ENCODE assay signal across 8 cellular contexts in the genomic region with DNA sequence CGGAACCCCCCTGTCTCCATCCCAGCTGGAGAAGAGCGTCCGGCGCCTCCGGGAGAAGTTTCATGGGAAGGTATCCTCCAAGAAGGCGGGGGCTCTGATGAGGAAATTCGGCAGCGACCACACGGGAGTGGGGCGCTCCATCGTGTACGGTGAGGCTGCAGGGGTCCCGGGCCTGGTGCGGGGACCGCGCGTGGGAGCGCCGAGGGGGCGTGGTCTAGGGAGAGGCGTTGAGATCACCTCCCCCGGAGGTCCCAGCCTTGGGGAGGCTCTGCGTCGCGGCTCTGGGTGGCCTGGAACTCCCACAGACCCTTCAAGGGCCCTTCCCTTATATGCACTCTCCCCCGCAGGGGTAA. TPM values are rescaled to one million over a fixed set of nuclear protein-coding genes. Genes with fewer than 3 reads are reported as not detected.
DNase-seq lines count a peak whose midpoint lies in the region; ATAC-seq and TF ChIP-seq lines count a peak whose summit lies in the region.

No MANE protein-coding gene starts in this region.

- H3K27me3 Mint-ChIP-seq in CD14-positive monocyte (ENCODE audit: low read depth in 3 of 3) (peaks cover 5 to 8% (median 7%) of the 10 kb centered on the region in 3 donors), T-helper 17 cell (no peaks in the 10 kb centered on the region), natural killer cell (ENCODE audit: low read depth in 2 of 2) (no peaks in the 10 kb centered on the region)

- H3K4me1 ChIP-seq in ectodermal cell (ENCODE audit: control insufficient read depth, insufficient read depth, low read length) (peaks cover 4% of the 10 kb centered on the region), aorta (ENCODE audit: control insufficient read depth in 1 of 2, insufficient read depth in 2 of 2, low read length in 2 of 2) (no peaks in the 10 kb centered on the region)

- H3K9me3 Mint-ChIP-seq in CD14-positive monocyte (peaks cover 0 to 1% (median 0%) of the 10 kb centered on the region in 7 donors), natural killer cell (no peaks in the 10 kb centered on the region)

- peak overlapping the region; percentile 59 for H3K4me3 ChIP-seq in ectodermal cell (ENCODE audit: insufficient read depth, low read depth, low read length)
- H3K4me3 ChIP-seq in aorta (ENCODE audit: low read length in 2 of 2), result peak overlapping the region; percentile 88 to 91

- peaks cover 7% of the 10 kb centered on the region for H3K4me1 Mint-ChIP-seq in CD14-positive monocyte
- peaks cover 16% of the 10 kb centered on the region for H3K4me1 Mint-ChIP-seq in T-helper 17 cell
- peaks cover 17 to 24% of the 10 kb centered on the region in 2 donors for H3K4me1 Mint-ChIP-seq in natural killer cell

- TF ChIP-seq CTCF in CD14-positive monocyte (IDR thresholded peaks at IDR 0.05) (no peak), natural killer cell (IDR thresholded peaks at IDR 0.05) (no peak)

- peak overlapping the region; percentile 85 to 86 for H3K4me3 Mint-ChIP-seq in CD14-positive monocyte
- H3K4me3 Mint-ChIP-seq in T-helper 17 cell, result peak overlapping the region; percentile 93
- H3K4me3 Mint-ChIP-seq in natural killer cell, result peak overlapping the region; percentile 89

- intact Hi-C loops in CD14-positive monocyte (cut with micrococcal nuclease), result no loop called here
- intact Hi-C loops in natural killer cell (cut with micrococcal nuclease), result loop anchor here (1.0 kb wide), 1 partner anchor 32 kb away; the partner anchor contains the start of gene EIF3G
- intact Hi-C loops in aorta (cut with DNase I), result no loop called here

- H3K27ac ChIP-seq in ectodermal cell (ENCODE audit: insufficient read depth, low read depth, low read length, poor library complexity, severe bottlenecking), result no peak overlapping the region
- peak overlapping the region in 1 of 2 donors; percentile 61 for H3K27ac ChIP-seq in aorta (ENCODE audit: low read depth in 1 of 2, low read length in 2 of 2)

- H3K9me3 ChIP-seq in T-helper 17 cell (ENCODE audit: control insufficient read depth, low read length, poor library complexity, severe bottlenecking) (no peaks in the 10 kb centered on the region), ectodermal cell (ENCODE audit: control insufficient read depth, low read length) (no peaks in the 10 kb centered on the region), aorta (ENCODE audit: control insufficient read depth, low read length) (no peaks in the 10 kb centered on the region)

- H3K27ac Mint-ChIP-seq in CD14-positive monocyte, result peak overlapping the region in 3 of 7 donors; percentile 54 to 77 (median 55)
- no peak overlapping the region for H3K27ac Mint-ChIP-seq in T-helper 17 cell
- peak overlapping the region; percentile 82 to 87 for H3K27ac Mint-ChIP-seq in natural killer cell

- 6% methylated on average over 26 of the region's 26 CpGs for WGBS in ectodermal cell, 2 experiments
- WGBS in aorta, 2 donors, result 13 to 14% methylated on average over 20 to 26 of the region's 26 CpGs

- ATAC-seq in T-helper 17 cell, result no peak
- ATAC-seq in natural killer cell, result peak in 1 of 3 donors; percentile 18
- peak; percentile 6 for ATAC-seq in aorta (ENCODE audit: low FRiP score)
- ATAC-seq in HG03095 (IDR thresholded peaks at IDR 0.05; ENCODE audit: unreplicated experiment), result no peak

- H3K27me3 ChIP-seq in ectodermal cell (ENCODE audit: control insufficient read depth, insufficient read depth, low read length, poor library complexity, severe bottlenecking) (peaks cover 42% of the 10 kb centered on the region), aorta (ENCODE audit: control insufficient read depth in 1 of 2, insufficient read depth in 2 of 2, low read length in 1 of 2) (no peaks in the 10 kb centered on the region)

- DNase-seq in CD14-positive monocyte (ENCODE audit: low spot score) (no peak), T-helper 17 cell (peak in 2 of 3 donors; percentile 28 to 31), natural killer cell (no peak), aorta (peak in 1 of 2 donors; percentile 82), occipital lobe (lab: John Stamatoyannopoulos, UW) (no peak), AG08396 (ENCODE audit: low spot score) (no peak)

- H3K36me3 ChIP-seq in ectodermal cell (ENCODE audit: control insufficient read depth, insufficient read depth, low read length) (no peaks in the 10 kb centered on the region), aorta (ENCODE audit: control insufficient read depth in 1 of 2, insufficient read depth in 2 of 2, low read length in 1 of 2) (no peaks in the 10 kb centered on the region)

- H3K36me3 Mint-ChIP-seq in CD14-positive monocyte, result peaks cover 23 to 26% of the 10 kb centered on the region in 2 donors
- H3K36me3 Mint-ChIP-seq in T-helper 17 cell (ENCODE audit: low read depth), result peaks cover under 1% of the 10 kb centered on the region
- H3K36me3 Mint-ChIP-seq in natural killer cell, result no peaks in the 10 kb centered on the region

RNA-seq across cellular contexts. Expression of gene SHFL, which starts 0.8 kb away (rescaled TPM):
- 10 to 100 TPM; 12.6 to 17.6 TPM for polyA plus RNA-seq in CD14-positive monocyte
- total RNA-seq in T-helper 17 cell, result 10 to 100 TPM; 65.2 to 68.0 TPM
- 2.1 TPM for polyA plus RNA-seq in ectodermal cell (2013, experiment 1 of 4)
- 2.2 TPM for polyA plus RNA-seq in ectodermal cell (2013, experiment 2 of 4)
- 2.5 TPM for polyA plus RNA-seq in ectodermal cell (2013, experiment 3 of 4)
- 3.0 TPM for polyA plus RNA-seq in ectodermal cell (2013, experiment 4 of 4)
- total RNA-seq in natural killer cell, result 100 to 1,000 TPM; 107 to 111 (median 107) TPM
- 10 to 100 TPM; 32.1 to 50.5 TPM for total RNA-seq in aorta
- polyA plus RNA-seq in aorta, result 10 to 100 TPM; 20.3 to 70.2 TPM
- total RNA-seq in occipital lobe, result 5.0 TPM

RNA-seq across cellular contexts. Expression of gene ANGPTL6, which starts 15.6 kb away (rescaled TPM):
- not detected for polyA plus RNA-seq in CD14-positive monocyte
- total RNA-seq in T-helper 17 cell, result 1 to 10 TPM in 1 of 2 donors, under 1 TPM in 1; 0.86 to 2.2 TPM
- 0.22 TPM for polyA plus RNA-seq in ectodermal cell (2013, experiment 1 of 4)
- polyA plus RNA-seq in ectodermal cell (2013, experiment 2 of 4), result 0.12 TPM
- polyA plus RNA-seq in ectodermal cell (2013, experiment 3 of 4), result 0.43 TPM
- 0.20 TPM for polyA plus RNA-seq in ectodermal cell (2013, experiment 4 of 4)
- total RNA-seq in natural killer cell, result 1 to 10 TPM; 2.9 to 5.5 (median 3.3) TPM
- total RNA-seq in aorta, result under 1 TPM; 0.19 to 0.24 TPM
- under 1 TPM; 0.41 to 0.63 TPM for polyA plus RNA-seq in aorta
- 0.47 TPM for total RNA-seq in occipital lobe

RNA-seq across cellular contexts. Expression of gene PPAN, which starts 19.3 kb away (rescaled TPM):
- polyA plus RNA-seq in CD14-positive monocyte (1 to 10 TPM; 7.2 to 7.6 TPM), aorta (10 to 100 TPM; 13.1 to 24.7 TPM)
- total RNA-seq in T-helper 17 cell (10 to 100 TPM; 79.8 to 87.8 TPM), natural killer cell (10 to 100 TPM; 60.0 to 72.2 (median 69.2) TPM), aorta (10 to 100 TPM; 24.3 to 30.9 TPM), occipital lobe (18.1 TPM)
- polyA plus RNA-seq in ectodermal cell (2013, experiment 1 of 4), result 42.5 TPM
- 44.5 TPM for polyA plus RNA-seq in ectodermal cell (2013, experiment 2 of 4)
- 37.6 TPM for polyA plus RNA-seq in ectodermal cell (2013, experiment 3 of 4)
- 35.0 TPM for polyA plus RNA-seq in ectodermal cell (2013, experiment 4 of 4)

RNA-seq across cellular contexts. Expression of gene P2RY11, which starts 24.6 kb away (rescaled TPM):
- under 1 TPM; 0.50 to 0.69 TPM for polyA plus RNA-seq in CD14-positive monocyte
- 10 to 100 TPM; 46.6 to 50.8 TPM for total RNA-seq in T-helper 17 cell
- polyA plus RNA-seq in ectodermal cell (2013, experiment 1 of 4), result 15.8 TPM
- 14.9 TPM for polyA plus RNA-seq in ectodermal cell (2013, experiment 2 of 4)
- 10.3 TPM for polyA plus RNA-seq in ectodermal cell (2013, experiment 3 of 4)
- 8.8 TPM for polyA plus RNA-seq in ectodermal cell (2013, experiment 4 of 4)
- total RNA-seq in natural killer cell, result 10 to 100 TPM; 44.1 to 52.3 (median 51.0) TPM
- total RNA-seq in aorta, result 10 to 100 TPM in 1 of 2 donors, 1 to 10 TPM in 1; 9.7 to 10.5 TPM
- polyA plus RNA-seq in aorta, result 10 to 100 TPM in 1 of 2 donors, 1 to 10 TPM in 1; 5.3 to 16.0 TPM
- 3.9 TPM for total RNA-seq in occipital lobe

RNA-seq across cellular contexts. Expression of gene EIF3G, which starts 32.8 kb away (rescaled TPM):
- 100 to 1,000 TPM; 148 to 166 TPM for polyA plus RNA-seq in CD14-positive monocyte
- total RNA-seq in T-helper 17 cell, result 100 to 1,000 TPM; 312 to 322 TPM
- polyA plus RNA-seq in ectodermal cell (2013, experiment 1 of 4), result 230 TPM
- polyA plus RNA-seq in ectodermal cell (2013, experiment 2 of 4), result 237 TPM
- polyA plus RNA-seq in ectodermal cell (2013, experiment 3 of 4), result 175 TPM
- polyA plus RNA-seq in ectodermal cell (2013, experiment 4 of 4), result 202 TPM
- total RNA-seq in natural killer cell, result 100 to 1,000 TPM; 377 to 471 (median 423) TPM
- 100 to 1,000 TPM; 143 to 176 TPM for total RNA-seq in aorta
- 100 to 1,000 TPM; 162 to 319 TPM for polyA plus RNA-seq in aorta
- total RNA-seq in occipital lobe, result 96.1 TPM

Comparison
In these comparisons a context has a peak if more than half of its experiments do, and no peak if none do; other contexts are left out.
1. DNase-seq: peak in T-helper 17 cell (2 of 3); none in CD14-positive monocyte (single experiment), natural killer cell (single experiment), occipital lobe (single experiment) and AG08396 (single experiment).
2. Peak in every context shown above with its lines, with median percentiles within 50 percentile points of each other: H3K4me3 Mint-ChIP-seq.